Comparison of ENCODE assay signal across 8 cellular contexts in genomic region chr17:19978206-19978802, GRCh38. TPM values are rescaled to one million over a fixed set of nuclear protein-coding genes. Genes with fewer than 3 reads are reported as not detected.
A peak's percentile ranks its signal among the peaks of the same experiment; 100 is the strongest.
DNase-seq lines count a peak whose midpoint lies in the region; ATAC-seq and TF ChIP-seq lines count a peak whose summit lies in the region.

No MANE protein-coding gene starts in this region.

- no peaks in the 10 kb centered on the region for H3K9me3 ChIP-seq in prostate gland

- H3K36me3 ChIP-seq in BJ (ENCODE audit: control insufficient read depth, insufficient read depth, low read length) (no peaks in the 10 kb centered on the region), prostate gland (no peaks in the 10 kb centered on the region)

- TF ChIP-seq POLR2A in prostate gland (IDR thresholded peaks at IDR 0.05) = no peak

- no peak for DNase-seq in BJ (ENCODE audit: low read depth)
- DNase-seq in HL-60 (ENCODE audit: low read depth in 1 of 2, low spot score in 1 of 2) = peak in 1 of 2 experiments; percentile 73
- DNase-seq in activated CD4-positive, alpha-beta memory T cell treated with anti-CD3 and anti-CD28 coated beads, Interleukin-2, amount 10 ng/mL, durations not matched to agents 7 days and 5 days = peak; percentile 33
- peak in 1 of 2 donors; percentile 15 for DNase-seq in foreskin keratinocyte
- DNase-seq in prostate gland (ENCODE audit: low spot score) = peak; percentile 16
- no peak for DNase-seq in mesenteric fat pad (ENCODE audit: low spot score)

- ATAC-seq in GM19351 (IDR thresholded peaks at IDR 0.05; ENCODE audit: unreplicated experiment) = peak; percentile 18
- ATAC-seq in foreskin keratinocyte = no peak
- no peak for ATAC-seq in esophagus mucosa

- intact Hi-C loops in prostate gland (cut with DNase I) = no loop called here

- CTCF ChIA-PET in BJ (lab: Yijun Ruan, JAX) = interaction anchor here (0.9 to 1.5 kb wide), 5 partner anchors 10 to 249 kb away, joined by 3 to 4 read pairs (median 3); no protein-coding TSS in a partner anchor
- CTCF ChIA-PET in activated CD4-positive, alpha-beta memory T cell treated with anti-CD3 and anti-CD28 coated beads, Interleukin-2, amount 10 ng/mL, durations not matched to agents 7 days and 5 days (lab: Charles Lee) = interaction anchor here (0.6 to 1.2 kb wide), 4 partner anchors 14 to 216 kb away, joined by 3 to 6 read pairs (median 3); no protein-coding TSS in a partner anchor

- peaks cover 45% of the 10 kb centered on the region for H3K4me1 Mint-ChIP-seq in activated CD4-positive, alpha-beta memory T cell treated with anti-CD3 and anti-CD28 coated beads, Interleukin-2, amount 10 ng/mL, durations not matched to agents 7 days and 5 days

- no peaks in the 10 kb centered on the region for H3K9me3 Mint-ChIP-seq in activated CD4-positive, alpha-beta memory T cell treated with anti-CD3 and anti-CD28 coated beads, Interleukin-2, amount 10 ng/mL, durations not matched to agents 7 days and 5 days

- peak overlapping the region; percentile 68 for H3K4me3 ChIP-seq in BJ (ENCODE audit: low read depth, low read length)
- peak overlapping the region; percentile 60 for H3K4me3 ChIP-seq in HL-60 (replicated peaks; ENCODE audit: insufficient read depth, low read length)
- peak overlapping the region; percentile 94 to 99 for H3K4me3 ChIP-seq in prostate gland

- peaks cover 36% of the 10 kb centered on the region for H3K36me3 Mint-ChIP-seq in activated CD4-positive, alpha-beta memory T cell treated with anti-CD3 and anti-CD28 coated beads, Interleukin-2, amount 10 ng/mL, durations not matched to agents 7 days and 5 days (ENCODE audit: low read depth)

- POLR2A ChIA-PET in BJ (lab: Charles Lee) = no interaction called here
- POLR2A ChIA-PET in activated CD4-positive, alpha-beta memory T cell treated with anti-CD3 and anti-CD28 coated beads, Interleukin-2, amount 10 ng/mL, durations not matched to agents 7 days and 5 days (lab: Charles Lee) = interaction anchor here (1.0 to 2.3 kb wide), 17 partner anchors 8 to 600 kb away, joined by 3 to 25 read pairs (median 5); partner anchors contain the start of genes MAPK7, SPECC1 and ULK2

- H3K4me1 ChIP-seq in foreskin keratinocyte (no peaks in the 10 kb centered on the region), prostate gland (replicated peaks) (no peaks in the 10 kb centered on the region)

- peak overlapping the region; percentile 97 for H3K27ac Mint-ChIP-seq in activated CD4-positive, alpha-beta memory T cell treated with anti-CD3 and anti-CD28 coated beads, Interleukin-2, amount 10 ng/mL, durations not matched to agents 7 days and 5 days

- no peak for TF ChIP-seq CTCF in BJ (IDR thresholded peaks at IDR 0.05; ENCODE audit: insufficient read depth, low read depth, low read length)
- TF ChIP-seq CTCF in HL-60 (IDR thresholded peaks at IDR 0.05; ENCODE audit: insufficient read depth, low read length) = no peak
- TF ChIP-seq CTCF in foreskin keratinocyte (conservative IDR thresholded peaks at IDR 0.05) = no peak
- no peak for TF ChIP-seq CTCF in prostate gland (IDR thresholded peaks at IDR 0.05)

- no peaks in the 10 kb centered on the region for H3K27me3 Mint-ChIP-seq in activated CD4-positive, alpha-beta memory T cell treated with anti-CD3 and anti-CD28 coated beads, Interleukin-2, amount 10 ng/mL, durations not matched to agents 7 days and 5 days

- H3K27ac ChIP-seq in HL-60 (replicated peaks) (peak overlapping the region; percentile 98), foreskin keratinocyte (peak overlapping the region; percentile 76), prostate gland (peak overlapping the region; percentile 87 to 94)

- H3K4me3 Mint-ChIP-seq in activated CD4-positive, alpha-beta memory T cell treated with anti-CD3 and anti-CD28 coated beads, Interleukin-2, amount 10 ng/mL, durations not matched to agents 7 days and 5 days = peak overlapping the region; percentile 96

- 29% methylated on average over 22 of the region's 22 CpGs for WGBS in prostate gland

- H3K27me3 ChIP-seq in BJ (ENCODE audit: control insufficient read depth, insufficient read depth, low read length) = no peaks in the 10 kb centered on the region
- no peaks in the 10 kb centered on the region for H3K27me3 ChIP-seq in HL-60 (ENCODE audit: insufficient read depth, poor library complexity, severe bottlenecking)
- H3K27me3 ChIP-seq in foreskin keratinocyte = no peaks in the 10 kb centered on the region
- no peaks in the 10 kb centered on the region for H3K27me3 ChIP-seq in prostate gland (replicated peaks; ENCODE audit: insufficient read depth)

RNA-seq across cellular contexts. Expression of gene AKAP10, which starts 0.7 kb away (rescaled TPM):
- 20.7 and 32.7 TPM in 2 replicates for polyA plus RNA-seq in BJ (2011; rRNA removed)
- polyA minus RNA-seq in BJ (2011; rRNA and poly(A)+ RNA removed) = 23.0 and 25.8 TPM in 2 replicates
- total RNA-seq in activated CD4-positive, alpha-beta memory T cell treated with anti-CD3 and anti-CD28 coated beads, Interleukin-2, amount 10 ng/mL, durations not matched to agents 7 days and 5 days = 10 to 100 TPM; 43.0 to 43.9 TPM
- total RNA-seq in foreskin keratinocyte = 21.3 and 22.3 TPM in 2 replicates
- 4.7 and 5.5 TPM in 2 replicates for polyA plus RNA-seq in foreskin keratinocyte
- total RNA-seq in prostate gland = 10 to 100 TPM; 26.8 to 31.7 TPM
- 29.5 TPM for total RNA-seq in mesenteric fat pad
- 20.6 TPM for total RNA-seq in esophagus mucosa

RNA-seq across cellular contexts. Expression of gene SPECC1, which starts 30.9 kb away (rescaled TPM):
- polyA plus RNA-seq in BJ (2011; rRNA removed) = 13.0 and 16.9 TPM in 2 replicates
- polyA minus RNA-seq in BJ (2011; rRNA and poly(A)+ RNA removed) = 9.8 and 13.1 TPM in 2 replicates
- 10 to 100 TPM in 1 of 2 experiments, 1 to 10 TPM in 1; 9.6 to 10.3 TPM for total RNA-seq in activated CD4-positive, alpha-beta memory T cell treated with anti-CD3 and anti-CD28 coated beads, Interleukin-2, amount 10 ng/mL, durations not matched to agents 7 days and 5 days
- total RNA-seq in foreskin keratinocyte = 46.8 and 49.0 TPM in 2 replicates
- polyA plus RNA-seq in foreskin keratinocyte = 21.9 and 25.6 TPM in 2 replicates
- total RNA-seq in prostate gland = 10 to 100 TPM; 29.7 to 85.5 TPM
- 25.8 TPM for total RNA-seq in mesenteric fat pad
- total RNA-seq in esophagus mucosa = 13.8 TPM

Comparison
In these comparisons a context has a peak if more than half of its experiments do, and no peak if none do; other contexts are left out.
1. DNase-seq: peak in activated CD4-positive, alpha-beta memory T cell treated with anti-CD3 and anti-CD28 coated beads, Interleukin-2, amount 10 ng/mL, durations not matched to agents 7 days and 5 days (single experiment) and prostate gland (single experiment); none in BJ (single experiment) and mesenteric fat pad (single experiment).
2. Peak in every context shown above with its lines, with median percentiles within 50 percentile points of each other: H3K4me3 ChIP-seq and H3K27ac ChIP-seq.